ENCODE assay signal across 1 cellular context in genomic region chr12:52007982-52008510, GRCh38.
TF ChIP-seq lines count a peak whose summit lies in the region.

No MANE protein-coding gene starts in this region.

TF ChIP-seq in H1, 55 proteins besides CTCF, POLR2A, EP300 and RAD21:
- TF ChIP-seq BRCA1 (IDR thresholded peaks at IDR 0.05; ENCODE audit: low read depth, low read length), result no peak
- no peak for TF ChIP-seq TBP (IDR thresholded peaks at IDR 0.05; ENCODE audit: low read depth, low read length)
- TF ChIP-seq CHD1 (IDR thresholded peaks at IDR 0.05; ENCODE audit: low read depth, low read length), result no peak
- no peak for TF ChIP-seq CREB1 (IDR thresholded peaks at IDR 0.05)
- TF ChIP-seq SIRT6 (IDR thresholded peaks at IDR 0.05; ENCODE audit: low read length), result no peak
- no peak for TF ChIP-seq SUZ12 (IDR thresholded peaks at IDR 0.05; ENCODE audit: low read length)
- TF ChIP-seq TCF12 (IDR thresholded peaks at IDR 0.05; ENCODE audit: low read depth, low read length), result no peak
- no peak for TF ChIP-seq SRF (IDR thresholded peaks at IDR 0.05; ENCODE audit: low read depth, low read length)
- no peak for TF ChIP-seq MAX (IDR thresholded peaks at IDR 0.05)
- TF ChIP-seq KDM5A (IDR thresholded peaks at IDR 0.05; ENCODE audit: low read length), result no peak
- TF ChIP-seq JUND (IDR thresholded peaks at IDR 0.05; ENCODE audit: low read length), result no peak
- no peak for TF ChIP-seq CBX8 (IDR thresholded peaks at IDR 0.05; ENCODE audit: borderline replicate concordance, low read depth, low read length)
- TF ChIP-seq SIX5 (IDR thresholded peaks at IDR 0.05; ENCODE audit: low read depth, low read length), result no peak
TF ChIP-seq in H1: peak in this region for 0.
